8 cellular contexts compared by ENCODE assay signal in the genomic region with DNA sequence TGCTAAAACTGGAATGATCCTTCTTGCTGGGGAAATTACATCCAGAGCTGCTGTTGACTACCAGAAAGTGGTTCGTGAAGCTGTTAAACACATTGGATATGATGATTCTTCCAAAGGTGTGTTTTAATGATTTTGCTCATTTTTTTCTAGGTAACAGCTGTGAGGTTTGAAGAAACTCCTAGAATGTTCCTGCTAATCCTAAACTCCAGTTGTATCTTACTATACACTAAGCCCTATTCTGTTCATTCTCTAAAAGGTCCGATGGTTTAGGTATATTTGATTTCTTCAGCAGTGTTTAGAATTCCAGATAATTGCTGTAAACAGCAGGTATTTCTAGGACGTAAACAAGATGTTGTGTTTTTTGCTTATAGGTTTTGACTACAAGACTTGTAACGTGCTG. TPM values are rescaled to one million over a fixed set of nuclear protein-coding genes. Genes with fewer than 3 reads are reported as not detected.
DNase-seq lines count a peak whose midpoint lies in the region; ATAC-seq and TF ChIP-seq lines count a peak whose summit lies in the region.

No MANE protein-coding gene starts in this region.

- H3F3A ChIP-seq in SK-N-SH (replicated peaks; ENCODE audit: insufficient read depth), result peaks cover 39% of the 10 kb centered on the region

- no peak overlapping the region for H3K27ac Mint-ChIP-seq in activated T-helper 2 cell treated with anti-CD3 and anti-CD28 coated beads, Interferon-gamma antibody, Interleukin-2, Interleukin-4, amounts not matched to agents 10 μg/mL and 5 μg/mL and 100 μg/mL, durations not matched to agents 14 hours and 24 hours and 36 hours

- no peak for ATAC-seq in SK-N-SH treated with all-trans-retinoic acid at 6 μM for 48 hours
- no peak for ATAC-seq in GM21390 (IDR thresholded peaks at IDR 0.05; ENCODE audit: unreplicated experiment)
- no peak for ATAC-seq in HG03439 (IDR thresholded peaks at IDR 0.05; ENCODE audit: unreplicated experiment)

- no peaks in the 10 kb centered on the region for H3K9me2 ChIP-seq in SK-N-SH

- intact Hi-C loops in activated T-helper 2 cell treated with anti-CD3 and anti-CD28 coated beads, Interferon-gamma antibody, Interleukin-2, Interleukin-4, amounts not matched to agents 10 μg/mL and 5 μg/mL and 100 μg/mL, durations not matched to agents 14 hours and 24 hours and 36 hours (cut with micrococcal nuclease), result no loop called here
- intact Hi-C loops in posterior cingulate gyrus (cut with DNase I), result no loop called here

- peak overlapping the region in 1 of 2 experiments; percentile 43; a peak in 2 of 4 replicates for H3K27ac ChIP-seq in SK-N-SH (ENCODE audit: low read depth in 2 of 2, low read length in 1 of 2)
- H3K27ac ChIP-seq in iPS-20b (ENCODE audit: low read length), result no peak overlapping the region
- peak overlapping the region; percentile 12 for H3K27ac ChIP-seq in stomach smooth muscle (ENCODE audit: low read length)

- POLR2A ChIA-PET in SK-N-SH (lab: Yijun Ruan, JAX), result interaction anchor here (1.6 to 6.1 kb wide), 9 partner anchors 10 to 121 kb away, joined by 5 to 106 read pairs (median 75); a partner anchor contains a TSS

- peaks cover 63% of the 10 kb centered on the region for H4K20me1 ChIP-seq in SK-N-SH (ENCODE audit: insufficient read depth)

- H3K27me3 ChIP-seq in SK-N-SH (ENCODE audit: insufficient read depth) (no peaks in the 10 kb centered on the region), iPS-20b (ENCODE audit: insufficient read depth, low read length) (no peaks in the 10 kb centered on the region), stomach smooth muscle (ENCODE audit: control insufficient read depth in 1 of 2, insufficient read depth in 2 of 2, low read length in 2 of 2) (no peaks in the 10 kb centered on the region)

- H3K36me3 Mint-ChIP-seq in activated T-helper 2 cell treated with anti-CD3 and anti-CD28 coated beads, Interferon-gamma antibody, Interleukin-2, Interleukin-4, amounts not matched to agents 10 μg/mL and 5 μg/mL and 100 μg/mL, durations not matched to agents 14 hours and 24 hours and 36 hours (ENCODE audit: low read depth), result peaks cover 79% of the 10 kb centered on the region

- no peaks in the 10 kb centered on the region for H3K27me3 Mint-ChIP-seq in activated T-helper 2 cell treated with anti-CD3 and anti-CD28 coated beads, Interferon-gamma antibody, Interleukin-2, Interleukin-4, amounts not matched to agents 10 μg/mL and 5 μg/mL and 100 μg/mL, durations not matched to agents 14 hours and 24 hours and 36 hours (ENCODE audit: low read depth)

- CTCF ChIA-PET in SK-N-SH (lab: Yijun Ruan, JAX), result interaction anchor here (1.6 to 10.6 kb wide), 4 partner anchors 9 to 120 kb away, joined by 4 to 146 read pairs (median 86); a partner anchor contains a TSS

- no peak for TF ChIP-seq RAD21 in SK-N-SH (IDR thresholded peaks at IDR 0.05; ENCODE audit: low read length)

- TF ChIP-seq EP300 in SK-N-SH (IDR thresholded peaks at IDR 0.05; ENCODE audit: borderline replicate concordance in 1 of 2, low read depth in 1 of 2, low read length in 1 of 2), result no peak

- peaks cover 66% of the 10 kb centered on the region for H3K79me2 ChIP-seq in SK-N-SH (ENCODE audit: insufficient read depth)

- peak overlapping the region; percentile 97 for H3K4me3 Mint-ChIP-seq in activated T-helper 2 cell treated with anti-CD3 and anti-CD28 coated beads, Interferon-gamma antibody, Interleukin-2, Interleukin-4, amounts not matched to agents 10 μg/mL and 5 μg/mL and 100 μg/mL, durations not matched to agents 14 hours and 24 hours and 36 hours (ENCODE audit: low read depth)

- H2AFZ ChIP-seq in SK-N-SH (ENCODE audit: low read depth), result no peak overlapping the region

- H3K4me3 ChIP-seq in SK-N-SH (ENCODE audit: low read depth in 2 of 2, low read length in 1 of 2), result peak overlapping the region; percentile 94 to 99
- peak overlapping the region; percentile 95 for H3K4me3 ChIP-seq in iPS-20b (ENCODE audit: low read length)
- peak overlapping the region; percentile 95 to 98 for H3K4me3 ChIP-seq in stomach smooth muscle (ENCODE audit: low read length in 2 of 2)

- H3K36me3 ChIP-seq in SK-N-SH (replicated peaks in 1 of 2; ENCODE audit: control insufficient read depth in 1 of 2, insufficient read depth in 2 of 2, low read length in 1 of 2), result peaks cover 55 to 56% of the 10 kb centered on the region in 2 experiments
- peaks cover 64% of the 10 kb centered on the region for H3K36me3 ChIP-seq in iPS-20b (ENCODE audit: insufficient read depth, low read depth, low read length)
- peaks cover 30 to 32% of the 10 kb centered on the region in 2 donors for H3K36me3 ChIP-seq in stomach smooth muscle (ENCODE audit: control insufficient read depth in 2 of 2, insufficient read depth in 2 of 2, low read length in 2 of 2)

- no peaks in the 10 kb centered on the region for H3K9me3 Mint-ChIP-seq in activated T-helper 2 cell treated with anti-CD3 and anti-CD28 coated beads, Interferon-gamma antibody, Interleukin-2, Interleukin-4, amounts not matched to agents 10 μg/mL and 5 μg/mL and 100 μg/mL, durations not matched to agents 14 hours and 24 hours and 36 hours

- TF ChIP-seq CTCF in SK-N-SH (IDR thresholded peaks at IDR 0.05), result no peak

- peaks cover 44% of the 10 kb centered on the region for H3K4me1 Mint-ChIP-seq in activated T-helper 2 cell treated with anti-CD3 and anti-CD28 coated beads, Interferon-gamma antibody, Interleukin-2, Interleukin-4, amounts not matched to agents 10 μg/mL and 5 μg/mL and 100 μg/mL, durations not matched to agents 14 hours and 24 hours and 36 hours (ENCODE audit: low read depth)

- H3K9me3 ChIP-seq in SK-N-SH (no peaks in the 10 kb centered on the region), iPS-20b (ENCODE audit: insufficient read depth, low read depth, low read length) (no peaks in the 10 kb centered on the region), stomach smooth muscle (ENCODE audit: control insufficient read depth in 2 of 2, low read length in 2 of 2) (no peaks in the 10 kb centered on the region)

- DNase-seq in SK-N-SH (no peak), posterior cingulate gyrus (no peak)
- no peak for DNase-seq in activated T-helper 2 cell treated with anti-CD3 and anti-CD28 coated beads, Interferon-gamma antibody, Interleukin-2, Interleukin-4, amounts not matched to agents 10 μg/mL and 5 μg/mL and 100 μg/mL, durations not matched to agents 14 hours and 24 hours and 36 hours (ENCODE audit: low spot score)

- H3K4me2 ChIP-seq in SK-N-SH, result peak overlapping the region; percentile 91

- H3K4me1 ChIP-seq in SK-N-SH (ENCODE audit: control insufficient read depth in 1 of 2, insufficient read depth in 2 of 2, low read depth in 1 of 2, low read length in 1 of 2) (peaks cover 29 to 36% of the 10 kb centered on the region in 2 experiments; a peak in 3 of 4 replicates), iPS-20b (ENCODE audit: insufficient read depth, low read length) (peaks cover 20% of the 10 kb centered on the region), stomach smooth muscle (ENCODE audit: control insufficient read depth, insufficient read depth, low read length) (peaks cover 63% of the 10 kb centered on the region)

- H3K9ac ChIP-seq in SK-N-SH, result peak overlapping the region; percentile 99; the same call in 1 of the 2 replicates
- H3K9ac ChIP-seq in iPS-20b (ENCODE audit: low read depth, low read length), result peak overlapping the region; percentile 100
- peak overlapping the region in 1 of 2 donors; percentile 99 for H3K9ac ChIP-seq in stomach smooth muscle (ENCODE audit: low read length in 2 of 2)

- WGBS in SK-N-SH (ENCODE audit: low lambda C conversion rate), result 25% methylated on average over 4 of the region's 4 CpGs

TF ChIP-seq in SK-N-SH treated with all-trans-retinoic acid at 6 μM for 48 hours, 23 proteins besides CTCF, POLR2A, EP300 and RAD21:
- TF ChIP-seq TOX (CRISPR knock-in tag; IDR thresholded peaks at IDR 0.05; ENCODE audit: borderline replicate concordance) (no peak), ZC3H10 (CRISPR knock-in tag; IDR thresholded peaks at IDR 0.05) (no peak), CSDC2 (CRISPR knock-in tag; IDR thresholded peaks at IDR 0.05) (no peak), SNAI2 (CRISPR knock-in tag; IDR thresholded peaks at IDR 0.05) (no peak), ZNF565 (CRISPR knock-in tag; conservative IDR thresholded peaks at IDR 0.05; ENCODE audit: low read depth) (no peak)
TF ChIP-seq in SK-N-SH treated with all-trans-retinoic acid at 6 μM for 48 hours: peak in this region for 0.

RNA-seq across cellular contexts. Expression of a gene that starts 2.3 kb away (rescaled TPM):
- polyA plus RNA-seq in SK-N-SH (2012; rRNA removed), result 187 and 326 TPM in 2 replicates
- 139 and 151 TPM in 2 replicates for polyA plus RNA-seq in SK-N-SH (2012; cell fraction: cytosol; rRNA removed)
- polyA plus RNA-seq in SK-N-SH (2012; cell fraction: nucleus; rRNA removed), result 429 and 1,108 TPM in 2 replicates
- 395 and 403 TPM in 2 replicates for total RNA-seq in activated T-helper 2 cell treated with anti-CD3 and anti-CD28 coated beads, Interferon-gamma antibody, Interleukin-2, Interleukin-4, amounts not matched to agents 10 μg/mL and 5 μg/mL and 100 μg/mL, durations not matched to agents 14 hours and 24 hours and 36 hours

RNA-seq across cellular contexts. Expression of a gene that starts 20.0 kb away (rescaled TPM):
- 26.5 and 34.5 TPM in 2 replicates for polyA plus RNA-seq in SK-N-SH (2012; rRNA removed)
- 26.0 and 31.5 TPM in 2 replicates for polyA plus RNA-seq in SK-N-SH (2012; cell fraction: cytosol; rRNA removed)
- 32.1 and 32.7 TPM in 2 replicates for polyA plus RNA-seq in SK-N-SH (2012; cell fraction: nucleus; rRNA removed)
- total RNA-seq in activated T-helper 2 cell treated with anti-CD3 and anti-CD28 coated beads, Interferon-gamma antibody, Interleukin-2, Interleukin-4, amounts not matched to agents 10 μg/mL and 5 μg/mL and 100 μg/mL, durations not matched to agents 14 hours and 24 hours and 36 hours, result 25.1 and 27.0 TPM in 2 replicates

RNA-seq across cellular contexts. Expression of a gene that starts 36.1 kb away (rescaled TPM):
- 0.72 and 1.3 TPM in 2 replicates for polyA plus RNA-seq in SK-N-SH (2012; rRNA removed)
- 1.1 and 1.5 TPM in 2 replicates for polyA plus RNA-seq in SK-N-SH (2012; cell fraction: cytosol; rRNA removed)
- polyA plus RNA-seq in SK-N-SH (2012; cell fraction: nucleus; rRNA removed), result 0.52 and 0.87 TPM in 2 replicates
- total RNA-seq in activated T-helper 2 cell treated with anti-CD3 and anti-CD28 coated beads, Interferon-gamma antibody, Interleukin-2, Interleukin-4, amounts not matched to agents 10 μg/mL and 5 μg/mL and 100 μg/mL, durations not matched to agents 14 hours and 24 hours and 36 hours, result 99.7 and 101 TPM in 2 replicates

RNA-seq across cellular contexts. Expression of a gene that starts 43.0 kb away (rescaled TPM):
- polyA plus RNA-seq in SK-N-SH (2012; rRNA removed), result 9.8 and 12.0 TPM in 2 replicates
- polyA plus RNA-seq in SK-N-SH (2012; cell fraction: cytosol; rRNA removed), result 7.2 and 10.5 TPM in 2 replicates
- polyA plus RNA-seq in SK-N-SH (2012; cell fraction: nucleus; rRNA removed), result 1.8 and 5.7 TPM in 2 replicates
- 41.0 and 41.3 TPM in 2 replicates for total RNA-seq in activated T-helper 2 cell treated with anti-CD3 and anti-CD28 coated beads, Interferon-gamma antibody, Interleukin-2, Interleukin-4, amounts not matched to agents 10 μg/mL and 5 μg/mL and 100 μg/mL, durations not matched to agents 14 hours and 24 hours and 36 hours

RNA-seq across cellular contexts. Expression of a gene that starts 54.3 kb away (rescaled TPM):
- polyA plus RNA-seq in SK-N-SH (2012; rRNA removed), result 312 and 353 TPM in 2 replicates
- 256 and 277 TPM in 2 replicates for polyA plus RNA-seq in SK-N-SH (2012; cell fraction: cytosol; rRNA removed)
- 222 and 297 TPM in 2 replicates for polyA plus RNA-seq in SK-N-SH (2012; cell fraction: nucleus; rRNA removed)
- total RNA-seq in activated T-helper 2 cell treated with anti-CD3 and anti-CD28 coated beads, Interferon-gamma antibody, Interleukin-2, Interleukin-4, amounts not matched to agents 10 μg/mL and 5 μg/mL and 100 μg/mL, durations not matched to agents 14 hours and 24 hours and 36 hours, result 130 and 134 TPM in 2 replicates
